Comparison of ENCODE assay signal across 20 cellular contexts in genomic region chr20:41125530-41126457, GRCh38. TPM values are rescaled to one million over a fixed set of nuclear protein-coding genes. Genes with fewer than 3 reads are reported as not detected.
DNase-seq lines count a peak whose midpoint lies in the region; ATAC-seq and TF ChIP-seq lines count a peak whose summit lies in the region.
"Had no signal": no experiment of that assay in that cellular context is flagged by ENCODE, and none has a peak within 500 bp of the region (broad histone marks: within the 10 kb centered on the region; RNA-seq: fewer than 3 reads in every experiment).

No MANE protein-coding gene starts in this region.

- no peak overlapping the region for H2AK5ac ChIP-seq in neuronal stem cell (ENCODE audit: low read depth, low read length)

- no peak for TF ChIP-seq POLR2A in right lobe of liver (IDR thresholded peaks at IDR 0.05)

- H2AFZ ChIP-seq in neuronal stem cell (ENCODE audit: low read length) = no peak overlapping the region

- no peak overlapping the region for H3K4me3 Mint-ChIP-seq in natural killer cell
- H3K4me3 Mint-ChIP-seq in natural killer cell treated with Interleukin-12 subunit alpha and Interleukin-12 subunit beta and Interleukin-15 and Interleukin-18, amount 100 ng/mL, for 72 hours = no peak overlapping the region
- H3K4me3 Mint-ChIP-seq in activated T-helper 17 cell treated with anti-CD3 and anti-CD28 coated beads, Interleukin-2, amount 50 U/mL, for 72 hours = no peak overlapping the region
- H3K4me3 Mint-ChIP-seq: B cell had no signal

- no peak overlapping the region for H3K14ac ChIP-seq in neuronal stem cell (ENCODE audit: low read length)

- peaks cover 16% of the 10 kb centered on the region for H3K36me3 Mint-ChIP-seq in natural killer cell
- peaks cover 18% of the 10 kb centered on the region for H3K36me3 Mint-ChIP-seq in natural killer cell treated with Interleukin-12 subunit alpha and Interleukin-12 subunit beta and Interleukin-15 and Interleukin-18, amount 100 ng/mL, for 72 hours
- H3K36me3 Mint-ChIP-seq in activated T-helper 17 cell treated with anti-CD3 and anti-CD28 coated beads, Interleukin-2, amount 50 U/mL, for 72 hours (ENCODE audit: low read depth) = peaks cover 64% of the 10 kb centered on the region

- H3K27ac Mint-ChIP-seq in natural killer cell = peak overlapping the region; percentile 59 to 72
- H3K27ac Mint-ChIP-seq in natural killer cell treated with Interleukin-12 subunit alpha and Interleukin-12 subunit beta and Interleukin-15 and Interleukin-18, amount 100 ng/mL, for 72 hours = no peak overlapping the region
- H3K27ac Mint-ChIP-seq in activated T-helper 17 cell treated with anti-CD3 and anti-CD28 coated beads, Interleukin-2, amount 50 U/mL, for 72 hours = peak overlapping the region; percentile 11

- H3K23ac ChIP-seq in neuronal stem cell (ENCODE audit: low read depth, low read length, poor library complexity) = no peak overlapping the region

- H2BK5ac ChIP-seq in neuronal stem cell (ENCODE audit: low read length) = no peak overlapping the region

- H3K18ac ChIP-seq in neuronal stem cell (ENCODE audit: low read length) = no peak overlapping the region

- peaks cover 0 to 34% (median 16%) of the 10 kb centered on the region in 4 donors for H3K36me3 ChIP-seq in right lobe of liver
- peaks cover 72% of the 10 kb centered on the region for H3K36me3 ChIP-seq in brain microvascular endothelial cell (replicated peaks)
- peaks cover 31 to 73% of the 10 kb centered on the region in 2 donors for H3K36me3 ChIP-seq in neuronal stem cell (replicated peaks in 1 of 2; ENCODE audit: control insufficient read depth in 2 of 2, insufficient read depth in 2 of 2, low read length in 2 of 2)

- no peak overlapping the region for H3K4me2 ChIP-seq in neuronal stem cell (ENCODE audit: insufficient read depth, low read length, poor library complexity, severe bottlenecking)
- H3K4me2 ChIP-seq: smooth muscle cell had no signal

- H3K4ac ChIP-seq in neuronal stem cell (ENCODE audit: low read length) = no peak overlapping the region

- H3K4me3 ChIP-seq in right lobe of liver (no peak overlapping the region), brain microvascular endothelial cell (ENCODE audit: low read depth, low read length) (no peak overlapping the region), neuronal stem cell (ENCODE audit: low read length in 2 of 2) (no peak overlapping the region)
- H3K4me3 ChIP-seq: SJSA1, smooth muscle cell had no signal

- no peak for DNase-seq in natural killer cell
- no peak for DNase-seq in natural killer cell treated with Interleukin-12 subunit alpha and Interleukin-12 subunit beta and Interleukin-15 and Interleukin-18, amount 100 ng/mL, for 72 hours (ENCODE audit: low spot score)
- DNase-seq in right lobe of liver = peak in 2 of 3 donors; percentile 82 to 85
- DNase-seq in brain microvascular endothelial cell = no peak
- DNase-seq in neuronal stem cell (ENCODE audit: low spot score) = no peak
- DNase-seq: activated CD4-positive, alpha-beta T cell treated with anti-CD3 and anti-CD28 coated beads for 1 hour; amygdala; DMS 273 treated with DMSO at 0.1 percent for 48 hours; left colon; MV-4-11; NCI-H2029 treated with DMSO at 0.1 percent for 48 hours; NCI-H446 treated with DMSO at 0.1 percent for 48 hours; stimulated activated CD4-positive, alpha-beta T cell treated with anti-CD3 and anti-CD28 coated beads, Interleukin-4, amount 100 ng/mL, for 4 hours; stimulated activated CD8-positive, alpha-beta memory T cell treated with anti-CD3 and anti-CD28 coated beads, Interleukin-4, amount 100 ng/mL, for 48 hours; T-helper 9 cell had no signal

- H3K9me3 Mint-ChIP-seq in natural killer cell = no peaks in the 10 kb centered on the region
- H3K9me3 Mint-ChIP-seq in natural killer cell treated with Interleukin-12 subunit alpha and Interleukin-12 subunit beta and Interleukin-15 and Interleukin-18, amount 100 ng/mL, for 72 hours = no peaks in the 10 kb centered on the region
- H3K9me3 Mint-ChIP-seq in activated T-helper 17 cell treated with anti-CD3 and anti-CD28 coated beads, Interleukin-2, amount 50 U/mL, for 72 hours = no peaks in the 10 kb centered on the region

- H3K9me3 ChIP-seq in right lobe of liver (no peaks in the 10 kb centered on the region), neuronal stem cell (replicated peaks in 1 of 2; ENCODE audit: control insufficient read depth in 2 of 2, insufficient read depth in 1 of 2, low read depth in 1 of 2, low read length in 2 of 2) (no peaks in the 10 kb centered on the region)
- H3K9me3 ChIP-seq: SJSA1 had no signal

- no peak overlapping the region for H2BK15ac ChIP-seq in neuronal stem cell (ENCODE audit: low read length)

- no peaks in the 10 kb centered on the region for H3K79me1 ChIP-seq in neuronal stem cell (ENCODE audit: low read depth, low read length)

- H3K27me3 ChIP-seq in right lobe of liver = no peaks in the 10 kb centered on the region
- no peaks in the 10 kb centered on the region for H3K27me3 ChIP-seq in brain microvascular endothelial cell (replicated peaks)
- no peaks in the 10 kb centered on the region for H3K27me3 ChIP-seq in neuronal stem cell (ENCODE audit: control insufficient read depth in 3 of 3, insufficient read depth in 3 of 3, low read depth in 1 of 3, low read length in 3 of 3)
- H3K27me3 ChIP-seq: SJSA1 had no signal

- intact Hi-C loops in natural killer cell (cut with micrococcal nuclease) (no loop called here), right lobe of liver (cut with DNase I) (no loop called here)

- no peak for TF ChIP-seq CTCF in natural killer cell (IDR thresholded peaks at IDR 0.05)
- TF ChIP-seq CTCF in right lobe of liver (IDR thresholded peaks at IDR 0.05) = no peak
- TF ChIP-seq CTCF in brain microvascular endothelial cell (IDR thresholded peaks at IDR 0.05; ENCODE audit: low read depth, low read length, missing control alignments) = no peak

- H4K91ac ChIP-seq in neuronal stem cell (ENCODE audit: low read depth, low read length, poor library complexity) = no peak overlapping the region

- ATAC-seq in natural killer cell (no peak), right lobe of liver (peak; percentile 73 to 98 (median 90)), HG03139 (IDR thresholded peaks at IDR 0.05; ENCODE audit: unreplicated experiment) (no peak)
- no peak for ATAC-seq in natural killer cell treated with Interleukin-12 subunit alpha and Interleukin-12 subunit beta and Interleukin-15 and Interleukin-18, amount 100 ng/mL, for 72 hours
- ATAC-seq in activated T-helper 17 cell treated with anti-CD3 and anti-CD28 coated beads, Interleukin-2, amount 50 U/mL, for 72 hours (replicated peaks) = no peak
- ATAC-seq: left colon had no signal

- WGBS in right lobe of liver (ENCODE audit: insufficient coverage, low coverage, low lambda C conversion rate, missing lambda C conversion rate) = 55% methylated on average over 4 of the region's 6 CpGs
- WGBS in neuronal stem cell (ENCODE audit: extremely low coverage in 2 of 2, insufficient read length in 2 of 2, insufficient replicate concordance in 1 of 2), 2 donors = no CpG with 5 or more reads among the region's 6 CpGs

- H3K27ac ChIP-seq in right lobe of liver = peak overlapping the region in 1 of 3 donors; percentile 22
- no peak overlapping the region for H3K27ac ChIP-seq in brain microvascular endothelial cell
- no peak overlapping the region for H3K27ac ChIP-seq in neuronal stem cell (replicated peaks; ENCODE audit: low read length)
- H3K27ac ChIP-seq: SJSA1 had no signal

- no peaks in the 10 kb centered on the region for H3K4me1 Mint-ChIP-seq in natural killer cell
- no peaks in the 10 kb centered on the region for H3K4me1 Mint-ChIP-seq in natural killer cell treated with Interleukin-12 subunit alpha and Interleukin-12 subunit beta and Interleukin-15 and Interleukin-18, amount 100 ng/mL, for 72 hours (ENCODE audit: low read depth in 2 of 2)
- H3K4me1 Mint-ChIP-seq in activated T-helper 17 cell treated with anti-CD3 and anti-CD28 coated beads, Interleukin-2, amount 50 U/mL, for 72 hours = no peaks in the 10 kb centered on the region
- H3K4me1 Mint-ChIP-seq: B cell had no signal

- no peak overlapping the region for H3K9ac ChIP-seq in neuronal stem cell (ENCODE audit: low read depth, low read length, poor library complexity)

- no peak overlapping the region for H2BK12ac ChIP-seq in neuronal stem cell (ENCODE audit: low read length)

- in situ Hi-C loops in brain microvascular endothelial cell (cut with HindIII; ENCODE audit: low pct_ligation_motif_present, low sequenced_read_pairs) = no loop called here

- H3K4me1 ChIP-seq in right lobe of liver = peaks cover 0 to 11% (median 0%) of the 10 kb centered on the region in 4 donors
- H3K4me1 ChIP-seq in neuronal stem cell (ENCODE audit: control insufficient read depth in 2 of 2, insufficient read depth in 1 of 2, low read depth in 1 of 2, low read length in 2 of 2) = no peaks in the 10 kb centered on the region
- H3K4me1 ChIP-seq: SJSA1 had no signal

- no peak overlapping the region for H4K8ac ChIP-seq in neuronal stem cell (ENCODE audit: low read depth, low read length)

- no peak overlapping the region for H2BK120ac ChIP-seq in neuronal stem cell (ENCODE audit: low read depth, low read length)

- H3K27me3 Mint-ChIP-seq in natural killer cell (ENCODE audit: low read depth in 2 of 2) = no peaks in the 10 kb centered on the region
- H3K27me3 Mint-ChIP-seq in natural killer cell treated with Interleukin-12 subunit alpha and Interleukin-12 subunit beta and Interleukin-15 and Interleukin-18, amount 100 ng/mL, for 72 hours = no peaks in the 10 kb centered on the region
- no peaks in the 10 kb centered on the region for H3K27me3 Mint-ChIP-seq in activated T-helper 17 cell treated with anti-CD3 and anti-CD28 coated beads, Interleukin-2, amount 50 U/mL, for 72 hours
- H3K27me3 Mint-ChIP-seq: B cell had no signal

RNA-seq across cellular contexts. Expression of gene PLCG1, which starts 11.5 kb away (rescaled TPM):
- total RNA-seq in natural killer cell (100 to 1,000 TPM; 199 to 242 (median 236) TPM), right lobe of liver (10 to 100 TPM in 5 of 6 experiments, 1 to 10 TPM in 1; 9.5 to 22.6 (median 16.6) TPM)
- 100 to 1,000 TPM in 1 of 2 donors, 10 to 100 TPM in 1; 54.6 to 114 TPM for total RNA-seq in natural killer cell treated with Interleukin-12 subunit alpha and Interleukin-12 subunit beta and Interleukin-15 and Interleukin-18, amount 100 ng/mL, for 72 hours
- 100 to 1,000 TPM; 184 to 628 TPM for total RNA-seq in activated T-helper 17 cell treated with anti-CD3 and anti-CD28 coated beads, Interleukin-2, amount 50 U/mL, for 72 hours
- 138 TPM for polyA plus RNA-seq in neuronal stem cell (2013, experiment 1 of 2)
- 134 TPM for polyA plus RNA-seq in neuronal stem cell (2013, experiment 2 of 2)

Comparison
In these comparisons a context has a peak if more than half of its experiments do, and no peak if none do; other contexts are left out.
1. H3K27ac Mint-ChIP-seq: peak in natural killer cell (2 of 2) and activated T-helper 17 cell treated with anti-CD3 and anti-CD28 coated beads, Interleukin-2, amount 50 U/mL, for 72 hours (single experiment); none in natural killer cell treated with Interleukin-12 subunit alpha and Interleukin-12 subunit beta and Interleukin-15 and Interleukin-18, amount 100 ng/mL, for 72 hours (0 of 2).
2. ATAC-seq: peak in right lobe of liver (4 of 4); none in natural killer cell (0 of 3), natural killer cell treated with Interleukin-12 subunit alpha and Interleukin-12 subunit beta and Interleukin-15 and Interleukin-18, amount 100 ng/mL, for 72 hours (0 of 2), activated T-helper 17 cell treated with anti-CD3 and anti-CD28 coated beads, Interleukin-2, amount 50 U/mL, for 72 hours (single experiment) and HG03139 (single experiment).
3. DNase-seq: peak in right lobe of liver (2 of 3); none in natural killer cell (single experiment), natural killer cell treated with Interleukin-12 subunit alpha and Interleukin-12 subunit beta and Interleukin-15 and Interleukin-18, amount 100 ng/mL, for 72 hours (single experiment), brain microvascular endothelial cell (single experiment) and neuronal stem cell (single experiment).